In the genomic region with DNA sequence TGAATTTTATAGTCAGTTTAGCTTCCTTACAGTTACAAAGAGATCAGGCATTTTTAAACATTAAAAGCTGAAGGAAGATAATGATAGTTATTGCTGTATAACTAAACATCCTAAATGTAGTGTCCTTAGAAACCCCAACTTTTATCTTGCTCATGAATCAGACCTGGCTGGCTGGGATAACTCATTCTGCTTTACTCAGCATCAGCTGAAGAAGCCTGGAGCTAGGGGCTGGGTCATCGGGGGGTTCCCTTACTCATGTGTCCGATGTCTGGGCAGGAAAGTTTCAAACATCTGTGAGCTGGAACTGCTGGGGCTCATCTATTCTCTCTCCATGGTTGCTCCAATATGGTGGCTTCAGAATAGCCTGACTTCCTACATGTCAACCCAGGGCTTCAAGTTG, we compare ENCODE assay signal across 1 cellular context.
TF ChIP-seq lines count a peak whose summit lies in the region.

No MANE protein-coding gene starts in this region.

TF ChIP-seq in K562, 482 proteins besides CTCF, POLR2A, EP300 and RAD21 (continued from another document):
- no peak for TF ChIP-seq RFX7 (CRISPR knock-in tag; IDR thresholded peaks at IDR 0.05)
- TF ChIP-seq, protein P1, sequence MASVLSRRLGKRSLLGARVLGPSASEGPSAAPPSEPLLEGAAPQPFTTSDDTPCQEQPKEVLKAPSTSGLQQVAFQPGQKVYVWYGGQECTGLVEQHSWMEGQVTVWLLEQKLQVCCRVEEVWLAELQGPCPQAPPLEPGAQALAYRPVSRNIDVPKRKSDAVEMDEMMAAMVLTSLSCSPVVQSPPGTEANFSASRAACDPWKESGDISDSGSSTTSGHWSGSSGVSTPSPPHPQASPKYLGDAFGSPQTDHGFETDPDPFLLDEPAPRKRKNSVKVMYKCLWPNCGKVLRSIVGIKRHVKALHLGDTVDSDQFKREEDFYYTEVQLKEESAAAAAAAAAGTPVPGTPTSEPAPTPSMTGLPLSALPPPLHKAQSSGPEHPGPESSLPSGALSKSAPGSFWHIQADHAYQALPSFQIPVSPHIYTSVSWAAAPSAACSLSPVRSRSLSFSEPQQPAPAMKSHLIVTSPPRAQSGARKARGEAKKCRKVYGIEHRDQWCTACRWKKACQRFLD (CRISPR knock-in tag; IDR thresholded peaks at IDR 0.05), result no peak
- TF ChIP-seq ZKSCAN8 (CRISPR knock-in tag; IDR thresholded peaks at IDR 0.05), result no peak
- TF ChIP-seq, protein P2, sequence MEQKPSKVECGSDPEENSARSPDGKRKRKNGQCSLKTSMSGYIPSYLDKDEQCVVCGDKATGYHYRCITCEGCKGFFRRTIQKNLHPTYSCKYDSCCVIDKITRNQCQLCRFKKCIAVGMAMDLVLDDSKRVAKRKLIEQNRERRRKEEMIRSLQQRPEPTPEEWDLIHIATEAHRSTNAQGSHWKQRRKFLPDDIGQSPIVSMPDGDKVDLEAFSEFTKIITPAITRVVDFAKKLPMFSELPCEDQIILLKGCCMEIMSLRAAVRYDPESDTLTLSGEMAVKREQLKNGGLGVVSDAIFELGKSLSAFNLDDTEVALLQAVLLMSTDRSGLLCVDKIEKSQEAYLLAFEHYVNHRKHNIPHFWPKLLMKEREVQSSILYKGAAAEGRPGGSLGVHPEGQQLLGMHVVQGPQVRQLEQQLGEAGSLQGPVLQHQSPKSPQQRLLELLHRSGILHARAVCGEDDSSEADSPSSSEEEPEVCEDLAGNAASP (IDR thresholded peaks at IDR 0.05), result no peak
- TF ChIP-seq, protein P3, sequence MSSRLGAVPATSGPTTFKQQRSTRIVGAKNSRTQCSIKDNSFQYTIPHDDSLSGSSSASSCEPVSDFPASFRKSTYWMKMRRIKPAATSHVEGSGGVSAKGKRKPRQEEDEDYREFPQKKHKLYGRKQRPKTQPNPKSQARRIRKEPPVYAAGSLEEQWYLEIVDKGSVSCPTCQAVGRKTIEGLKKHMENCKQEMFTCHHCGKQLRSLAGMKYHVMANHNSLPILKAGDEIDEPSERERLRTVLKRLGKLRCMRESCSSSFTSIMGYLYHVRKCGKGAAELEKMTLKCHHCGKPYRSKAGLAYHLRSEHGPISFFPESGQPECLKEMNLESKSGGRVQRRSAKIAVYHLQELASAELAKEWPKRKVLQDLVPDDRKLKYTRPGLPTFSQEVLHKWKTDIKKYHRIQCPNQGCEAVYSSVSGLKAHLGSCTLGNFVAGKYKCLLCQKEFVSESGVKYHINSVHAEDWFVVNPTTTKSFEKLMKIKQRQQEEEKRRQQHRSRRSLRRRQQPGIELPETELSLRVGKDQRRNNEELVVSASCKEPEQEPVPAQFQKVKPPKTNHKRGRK (tag; IDR thresholded peaks at IDR 0.05), result no peak
- no peak for TF ChIP-seq PYGO2 (tag; IDR thresholded peaks at IDR 0.05)
- 0 out of 2 replicates have a peak, but pooled peaks have one; percentile 9 for TF ChIP-seq TEAD4 (IDR thresholded peaks at IDR 0.05; ENCODE audit: low read length)
- TF ChIP-seq TEAD4 (CRISPR knock-in tag; IDR thresholded peaks at IDR 0.05; ENCODE audit: borderline replicate concordance), result no peak
- TF ChIP-seq NBN (IDR thresholded peaks at IDR 0.05; ENCODE audit: low read depth), result no peak
- no peak for TF ChIP-seq ZNF696 (CRISPR knock-in tag; conservative IDR thresholded peaks at IDR 0.05)
- TF ChIP-seq BRF1 (IDR thresholded peaks at IDR 0.05; ENCODE audit: borderline replicate concordance, extremely low read depth, insufficient read length), result no peak
- TF ChIP-seq, protein P4, sequence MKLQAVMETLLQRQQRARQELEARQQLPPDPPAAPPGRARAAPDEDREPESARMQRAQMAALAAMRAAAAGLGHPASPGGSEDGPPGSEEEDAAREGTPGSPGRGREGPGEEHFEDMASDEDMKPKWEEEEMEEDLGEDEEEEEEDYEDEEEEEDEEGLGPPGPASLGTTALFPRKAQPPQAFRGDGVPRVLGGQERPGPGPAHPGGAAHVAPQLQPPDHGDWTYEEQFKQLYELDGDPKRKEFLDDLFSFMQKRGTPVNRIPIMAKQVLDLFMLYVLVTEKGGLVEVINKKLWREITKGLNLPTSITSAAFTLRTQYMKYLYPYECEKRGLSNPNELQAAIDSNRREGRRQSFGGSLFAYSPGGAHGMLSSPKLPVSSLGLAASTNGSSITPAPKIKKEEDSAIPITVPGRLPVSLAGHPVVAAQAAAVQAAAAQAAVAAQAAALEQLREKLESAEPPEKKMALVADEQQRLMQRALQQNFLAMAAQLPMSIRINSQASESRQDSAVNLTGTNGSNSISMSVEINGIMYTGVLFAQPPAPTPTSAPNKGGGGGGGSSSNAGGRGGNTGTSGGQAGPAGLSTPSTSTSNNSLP (IDR thresholded peaks at IDR 0.05; ENCODE audit: borderline replicate concordance, low read depth, low read length), result no peak
- TF ChIP-seq ZNF780A (CRISPR knock-in tag; IDR thresholded peaks at IDR 0.05), result no peak
- TF ChIP-seq ARID1B (IDR thresholded peaks at IDR 0.05), result peak; percentile 65
- TF ChIP-seq RNF2 (IDR thresholded peaks at IDR 0.05), result no peak
- peak; percentile 36; the same call in 1 of the 2 replicates for TF ChIP-seq FOSL1 (tag; conservative IDR thresholded peaks at IDR 0.05)
- TF ChIP-seq, protein P5, sequence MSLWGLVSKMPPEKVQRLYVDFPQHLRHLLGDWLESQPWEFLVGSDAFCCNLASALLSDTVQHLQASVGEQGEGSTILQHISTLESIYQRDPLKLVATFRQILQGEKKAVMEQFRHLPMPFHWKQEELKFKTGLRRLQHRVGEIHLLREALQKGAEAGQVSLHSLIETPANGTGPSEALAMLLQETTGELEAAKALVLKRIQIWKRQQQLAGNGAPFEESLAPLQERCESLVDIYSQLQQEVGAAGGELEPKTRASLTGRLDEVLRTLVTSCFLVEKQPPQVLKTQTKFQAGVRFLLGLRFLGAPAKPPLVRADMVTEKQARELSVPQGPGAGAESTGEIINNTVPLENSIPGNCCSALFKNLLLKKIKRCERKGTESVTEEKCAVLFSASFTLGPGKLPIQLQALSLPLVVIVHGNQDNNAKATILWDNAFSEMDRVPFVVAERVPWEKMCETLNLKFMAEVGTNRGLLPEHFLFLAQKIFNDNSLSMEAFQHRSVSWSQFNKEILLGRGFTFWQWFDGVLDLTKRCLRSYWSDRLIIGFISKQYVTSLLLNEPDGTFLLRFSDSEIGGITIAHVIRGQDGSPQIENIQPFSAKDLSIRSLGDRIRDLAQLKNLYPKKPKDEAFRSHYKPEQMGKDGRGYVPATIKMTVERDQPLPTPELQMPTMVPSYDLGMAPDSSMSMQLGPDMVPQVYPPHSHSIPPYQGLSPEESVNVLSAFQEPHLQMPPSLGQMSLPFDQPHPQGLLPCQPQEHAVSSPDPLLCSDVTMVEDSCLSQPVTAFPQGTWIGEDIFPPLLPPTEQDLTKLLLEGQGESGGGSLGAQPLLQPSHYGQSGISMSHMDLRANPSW (CRISPR knock-in tag; IDR thresholded peaks at IDR 0.05), result no peak
- peak; percentile 43 for TF ChIP-seq CBFA2T3 (IDR thresholded peaks at IDR 0.05)
- no peak for TF ChIP-seq SMARCB1 (IDR thresholded peaks at IDR 0.05; ENCODE audit: insufficient read length, low read depth)
- TF ChIP-seq ZNF324 (CRISPR knock-in tag; IDR thresholded peaks at IDR 0.05), result no peak
- TF ChIP-seq, protein P6, sequence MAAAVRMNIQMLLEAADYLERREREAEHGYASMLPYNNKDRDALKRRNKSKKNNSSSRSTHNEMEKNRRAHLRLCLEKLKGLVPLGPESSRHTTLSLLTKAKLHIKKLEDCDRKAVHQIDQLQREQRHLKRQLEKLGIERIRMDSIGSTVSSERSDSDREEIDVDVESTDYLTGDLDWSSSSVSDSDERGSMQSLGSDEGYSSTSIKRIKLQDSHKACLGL (CRISPR knock-in tag; IDR thresholded peaks at IDR 0.05; ENCODE audit: borderline replicate concordance, poor library complexity, severe bottlenecking), result no peak
- no peak for TF ChIP-seq BCL6 (CRISPR knock-in tag; IDR thresholded peaks at IDR 0.05)
- 0 out of 2 replicates have a peak, but pooled peaks have one; percentile 28 for TF ChIP-seq DPF2 (IDR thresholded peaks at IDR 0.05)
- TF ChIP-seq BRD4 (IDR thresholded peaks at IDR 0.05), result no peak
- no peak for TF ChIP-seq HMG20B (CRISPR knock-in tag; IDR thresholded peaks at IDR 0.05)
- TF ChIP-seq CTBP1 (IDR thresholded peaks at IDR 0.05; ENCODE audit: borderline replicate concordance), result no peak
